In the genomic region with DNA sequence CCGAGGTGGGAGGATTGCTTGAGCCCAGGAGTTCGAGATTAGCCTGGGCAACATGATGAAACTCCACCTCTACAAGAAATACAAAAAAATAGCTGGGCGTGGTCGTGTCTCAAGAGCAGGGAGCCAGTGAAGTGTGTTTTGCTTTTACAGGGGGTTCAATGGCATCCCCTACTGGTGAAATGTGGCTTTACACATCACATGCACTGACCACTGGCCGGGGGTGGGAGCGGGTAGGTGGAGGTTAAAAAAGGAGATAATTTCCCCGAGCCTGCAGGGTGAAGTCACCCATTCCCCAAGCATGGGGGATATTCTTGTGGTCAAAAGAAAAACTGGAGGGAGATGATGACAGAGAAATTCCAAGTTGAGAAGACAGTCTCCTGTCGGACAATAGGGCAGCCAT, we compare ENCODE assay signal across 9 cellular contexts.
DNase-seq lines count a peak whose midpoint lies in the region; ATAC-seq, FAIRE-seq and TF ChIP-seq lines count a peak whose summit lies in the region.
"Had no signal": no experiment of that assay in that cellular context is flagged by ENCODE, and none has a peak within 500 bp of the region (broad histone marks: within the 10 kb centered on the region; RNA-seq: fewer than 3 reads in every experiment).

No MANE protein-coding gene starts in this region.

- DNase-seq in Caco-2 = no peak
- no peak for DNase-seq in GM18507 (ENCODE audit: extremely low spot score, insufficient read length, low read depth)
- DNase-seq in RWPE2 (ENCODE audit: low spot score) = no peak
- peak; percentile 31 for DNase-seq in iris pigment epithelial cell (ENCODE audit: low read depth)
- DNase-seq in activated CD4-positive, CD25-positive, alpha-beta regulatory T cell treated with anti-CD3 and anti-CD28 coated beads, Interleukin-2, amount 50 U/mL, for 72 hours = no peak
- DNase-seq in omental fat pad (ENCODE audit: low spot score) = no peak
- DNase-seq in HuH-7.5 (ENCODE audit: low spot score) = no peak
- DNase-seq: activated CD4-positive, alpha-beta memory T cell treated with anti-CD3 and anti-CD28 coated beads for 36 hours had no signal

- H3K4me3 Mint-ChIP-seq in Caco-2 (ENCODE audit: unreplicated experiment) = no peak overlapping the region
- H3K4me3 Mint-ChIP-seq: activated CD4-positive, alpha-beta memory T cell treated with anti-CD3 and anti-CD28 coated beads for 36 hours had no signal

- no peaks in the 10 kb centered on the region for H3K9me3 Mint-ChIP-seq in Caco-2 (ENCODE audit: unreplicated experiment)

- H3K4me1 ChIP-seq in Caco-2 (no peaks in the 10 kb centered on the region), RWPE2 (ENCODE audit: insufficient read depth, poor library complexity, severe bottlenecking) (no peaks in the 10 kb centered on the region)

- POLR2A ChIA-PET in Caco-2 (lab: Charles Lee) = no interaction called here

- CTCF ChIA-PET in Caco-2 (lab: Charles Lee) = no interaction called here

- H3K27ac Mint-ChIP-seq in Caco-2 (ENCODE audit: unreplicated experiment) = no peak overlapping the region
- H3K27ac Mint-ChIP-seq: activated CD4-positive, alpha-beta memory T cell treated with anti-CD3 and anti-CD28 coated beads for 36 hours had no signal

- H3K36me3 ChIP-seq in Caco-2 (ENCODE audit: control insufficient read depth, insufficient read depth, low read length) (no peaks in the 10 kb centered on the region), RWPE2 (ENCODE audit: low read depth) (no peaks in the 10 kb centered on the region)

- peaks cover 7% of the 10 kb centered on the region for H3K4me1 Mint-ChIP-seq in Caco-2 (ENCODE audit: low read depth, unreplicated experiment)

- intact Hi-C loops in Caco-2 (cut with micrococcal nuclease; ENCODE audit: unreplicated experiment) = no loop called here

- peaks cover 7% of the 10 kb centered on the region for H3K27me3 Mint-ChIP-seq in Caco-2 (ENCODE audit: insufficient read depth, unreplicated experiment)
- H3K27me3 Mint-ChIP-seq: activated CD4-positive, alpha-beta memory T cell treated with anti-CD3 and anti-CD28 coated beads for 36 hours had no signal

- H3K27me3 ChIP-seq in Caco-2 (replicated peaks; ENCODE audit: control insufficient read depth, insufficient read depth, low read length) (no peaks in the 10 kb centered on the region), RWPE2 (ENCODE audit: insufficient read depth, poor library complexity, severe bottlenecking) (no peaks in the 10 kb centered on the region)

- no peaks in the 10 kb centered on the region for H3K36me3 Mint-ChIP-seq in Caco-2 (ENCODE audit: insufficient read depth, unreplicated experiment)

- H3K4me3 ChIP-seq in Caco-2 (ENCODE audit: low read depth, low read length) (no peak overlapping the region), RWPE2 (ENCODE audit: severe bottlenecking) (no peak overlapping the region)

- H3K9me3 ChIP-seq in Caco-2 = no peaks in the 10 kb centered on the region
- no peaks in the 10 kb centered on the region for H3K9me3 ChIP-seq in RWPE2 (ENCODE audit: severe bottlenecking)

- FAIRE-seq in GM18507 (lab: Jason Lieb, UNC) = peak; percentile 45

- no peak overlapping the region for H3K27ac ChIP-seq in RWPE2 (ENCODE audit: poor library complexity, severe bottlenecking)

- TF ChIP-seq CTCF in Caco-2 (IDR thresholded peaks at IDR 0.05; ENCODE audit: insufficient read depth in 1 of 2, low read depth in 1 of 2, low read length in 1 of 2, severe bottlenecking in 1 of 2, unreplicated experiment in 1 of 2) (peak; percentile 11 to 48), RWPE2 (IDR thresholded peaks at IDR 0.05; ENCODE audit: poor library complexity, severe bottlenecking) (peak; percentile 38), omental fat pad (IDR thresholded peaks at IDR 0.05) (no peak)

- no TSS peak for BruUV-seq in Caco-2 (replicated peaks; lab: Mats Ljungman, UMichigan)

- ATAC-seq in RWPE2 (ENCODE audit: low read depth) = no peak
- no peak for ATAC-seq in HG03432 (IDR thresholded peaks at IDR 0.05; ENCODE audit: unreplicated experiment)
- no peak for ATAC-seq in omental fat pad (ENCODE audit: low FRiP score)

Comparison
In these comparisons a context has a peak if more than half of its experiments do, and no peak if none do; other contexts are left out.
1. CTCF ChIP-seq: peak in Caco-2 (2 of 2) and RWPE2 (single experiment); none in omental fat pad (0 of 3).